1 cellular context compared by ENCODE assay signal in genomic region chr6:25907475-25908014, GRCh38.
TF ChIP-seq lines count a peak whose summit lies in the region.

No MANE protein-coding gene starts in this region.

TF ChIP-seq in HepG2, 621 proteins besides CTCF, POLR2A, EP300 and RAD21 (continued from another document and continues in another):
- TF ChIP-seq ZBED4 (CRISPR knock-in tag; IDR thresholded peaks at IDR 0.05; ENCODE audit: borderline replicate concordance) (peak; percentile 55; the same call in 1 of the 2 replicates), ESRRA (CRISPR knock-in tag; IDR thresholded peaks at IDR 0.05; ENCODE audit: low read depth) (0 out of 2 replicates have a peak, but pooled peaks have one; percentile 32), STAT6 (CRISPR knock-in tag; IDR thresholded peaks at IDR 0.05; ENCODE audit: borderline replicate concordance) (peak; percentile 85), SKIL (CRISPR knock-in tag; IDR thresholded peaks at IDR 0.05; ENCODE audit: borderline replicate concordance) (peak; percentile 44; the same call in 1 of the 2 replicates), ZFP62 (CRISPR knock-in tag; IDR thresholded peaks at IDR 0.05) (no peak), BCL6 (CRISPR knock-in tag; IDR thresholded peaks at IDR 0.05) (peak; percentile 86), NFRKB (IDR thresholded peaks at IDR 0.05) (no peak), ZNF614 (CRISPR knock-in tag; IDR thresholded peaks at IDR 0.05; ENCODE audit: borderline replicate concordance) (0 out of 2 replicates have a peak, but pooled peaks have one; percentile 57), CCAR2 (optimal IDR thresholded peaks at IDR 0.05; ENCODE audit: low read depth, low read length) (no peak), MTF2 (CRISPR knock-in tag; IDR thresholded peaks at IDR 0.05; ENCODE audit: borderline replicate concordance) (no peak), SNAI1 (CRISPR knock-in tag; IDR thresholded peaks at IDR 0.05; ENCODE audit: borderline replicate concordance) (no peak), ELF4 (CRISPR knock-in tag; IDR thresholded peaks at IDR 0.05; ENCODE audit: borderline replicate concordance) (no peak), ZC3H13 (CRISPR knock-in tag; IDR thresholded peaks at IDR 0.05) (no peak), SYNCRIP (IDR thresholded peaks at IDR 0.05; ENCODE audit: insufficient read depth, low read depth, low read length) (no peak), ATRX (CRISPR knock-in tag; IDR thresholded peaks at IDR 0.05; ENCODE audit: borderline replicate concordance) (no peak), ZNF879 (CRISPR knock-in tag; IDR thresholded peaks at IDR 0.05) (no peak), THRA (CRISPR knock-in tag; IDR thresholded peaks at IDR 0.05; ENCODE audit: borderline replicate concordance) (peak; percentile 57; the same call in 1 of the 2 replicates), MLX (CRISPR knock-in tag; IDR thresholded peaks at IDR 0.05) (peak; percentile 70; the same call in 1 of the 2 replicates), ZNF431 (CRISPR knock-in tag; IDR thresholded peaks at IDR 0.05; ENCODE audit: borderline replicate concordance, low read depth) (no peak; the same call in 1 of the 2 replicates), NR0B2 (CRISPR knock-in tag; IDR thresholded peaks at IDR 0.05) (no peak), MED13 (CRISPR knock-in tag; IDR thresholded peaks at IDR 0.05) (no peak), MAZ (IDR thresholded peaks at IDR 0.05; ENCODE audit: borderline replicate concordance, low read depth, low read length) (no peak), MAZ (CRISPR knock-in tag; IDR thresholded peaks at IDR 0.05; ENCODE audit: low read depth) (peak; percentile 57; the same call in 1 of the 2 replicates), NR2F2 (IDR thresholded peaks at IDR 0.05; ENCODE audit: borderline replicate concordance, low read depth) (peak; percentile 58; the same call in 1 of the 2 replicates), ZNF503 (CRISPR knock-in tag; IDR thresholded peaks at IDR 0.05) (peak; percentile 91), ZNF782 (CRISPR knock-in tag; IDR thresholded peaks at IDR 0.05; ENCODE audit: borderline replicate concordance) (no peak), AKNA (CRISPR knock-in tag; IDR thresholded peaks at IDR 0.05; ENCODE audit: borderline replicate concordance) (no peak), XBP1 (CRISPR knock-in tag; IDR thresholded peaks at IDR 0.05) (no peak), KLF15 (CRISPR knock-in tag; IDR thresholded peaks at IDR 0.05; ENCODE audit: borderline replicate concordance) (no peak), ZNF800 (CRISPR knock-in tag; IDR thresholded peaks at IDR 0.05) (no peak), SRF (IDR thresholded peaks at IDR 0.05; ENCODE audit: low read depth, low read length) (0 out of 2 replicates have a peak, but pooled peaks have one; percentile 30), KDM5A (IDR thresholded peaks at IDR 0.05; ENCODE audit: borderline replicate concordance, low read length) (no peak), YEATS2 (CRISPR knock-in tag; IDR thresholded peaks at IDR 0.05; ENCODE audit: borderline replicate concordance) (peak; percentile 40; the same call in 1 of the 2 replicates)
